In genomic region chr5:54707841-54708240, GRCh38 we compare ENCODE assay signal across 25 cellular contexts.
"Had no signal": no experiment of that assay in that cellular context is flagged by ENCODE, and none has a peak within 500 bp of the region (broad histone marks: within the 10 kb centered on the region; RNA-seq: fewer than 3 reads in every experiment).

No MANE protein-coding gene starts in this region.

- H3K36me3 Mint-ChIP-seq: natural killer cell treated with Interleukin-12 subunit alpha and Interleukin-12 subunit beta and Interleukin-15 and Interleukin-18, amount 100 ng/mL, for 72 hours; type B pancreatic cell had no signal

- H3K9me3 Mint-ChIP-seq: natural killer cell treated with Interleukin-12 subunit alpha and Interleukin-12 subunit beta and Interleukin-15 and Interleukin-18, amount 100 ng/mL, for 72 hours; stimulated activated naive CD8-positive, alpha-beta T cell treated with anti-CD3 and anti-CD28 coated beads, Interleukin-15, Interleukin-2, amounts not matched to agents 100 ng/mL and 50 ng/mL, for 24 hours had no signal

- H3K4me1 ChIP-seq: pancreas, prostate gland, uterus had no signal

- H3K4me3 Mint-ChIP-seq: naive thymus-derived CD4-positive, alpha-beta T cell; natural killer cell treated with Interleukin-12 subunit alpha and Interleukin-12 subunit beta and Interleukin-15 and Interleukin-18, amount 100 ng/mL, for 72 hours; stimulated activated naive CD8-positive, alpha-beta T cell treated with anti-CD3 and anti-CD28 coated beads, Interleukin-15, Interleukin-2, amounts not matched to agents 100 ng/mL and 50 ng/mL, for 24 hours; type B pancreatic cell had no signal

- ATAC-seq: mucosa of descending colon; naive thymus-derived CD4-positive, alpha-beta T cell; natural killer cell treated with Interleukin-12 subunit alpha and Interleukin-12 subunit beta and Interleukin-15 and Interleukin-18, amount 100 ng/mL, for 72 hours; pancreas; right cardiac atrium; sciatic nerve had no signal

- H3K27ac ChIP-seq: left ventricle myocardium inferior, pancreas, prostate gland, skin epidermis, tibial nerve, uterus had no signal

- H3K36me3 ChIP-seq: left ventricle myocardium inferior, pancreas, prostate gland, tibial nerve, uterus had no signal

- H3K27me3 Mint-ChIP-seq: natural killer cell treated with Interleukin-12 subunit alpha and Interleukin-12 subunit beta and Interleukin-15 and Interleukin-18, amount 100 ng/mL, for 72 hours; stimulated activated naive CD8-positive, alpha-beta T cell treated with anti-CD3 and anti-CD28 coated beads, Interleukin-15, Interleukin-2, amounts not matched to agents 100 ng/mL and 50 ng/mL, for 24 hours had no signal

- H3K27me3 ChIP-seq: pancreas, tibial nerve, uterus had no signal

- DNase-seq: islet precursor cell; left ventricle myocardium inferior; midbrain; mucosa of descending colon; naive thymus-derived CD4-positive, alpha-beta T cell; nucleus accumbens; pancreas; posterior cingulate gyrus; retina; right cardiac atrium; stimulated activated CD4-positive, alpha-beta T cell treated with anti-CD3 and anti-CD28 coated beads, Interleukin-12 subunit alpha, Interleukin-12 subunit beta, amount 100 ng/mL, for 4 hours; stimulated activated CD4-positive, alpha-beta T cell treated with anti-CD3 and anti-CD28 coated beads, Interleukin-15, amount 100 ng/mL, for 24 hours; stimulated activated CD4-positive, alpha-beta T cell treated with anti-CD3 and anti-CD28 coated beads, Interleukin-2, amount 100 ng/mL, for 24 hours; stimulated activated CD4-positive, alpha-beta T cell treated with anti-CD3 and anti-CD28 coated beads, Interleukin-4, amount 100 ng/mL, for 1 hour; stimulated activated naive CD4-positive, alpha-beta T cell; substantia nigra; uterus had no signal

- H3K27ac Mint-ChIP-seq: naive thymus-derived CD4-positive, alpha-beta T cell; natural killer cell treated with Interleukin-12 subunit alpha and Interleukin-12 subunit beta and Interleukin-15 and Interleukin-18, amount 100 ng/mL, for 72 hours; stimulated activated naive CD8-positive, alpha-beta T cell treated with anti-CD3 and anti-CD28 coated beads, Interleukin-15, Interleukin-2, amounts not matched to agents 100 ng/mL and 50 ng/mL, for 24 hours; type B pancreatic cell had no signal

- H3K4me3 ChIP-seq: left ventricle myocardium inferior, lung, mucosa of descending colon, pancreas, prostate gland, skin epidermis, tibial nerve, uterus had no signal

- H3K9me3 ChIP-seq: mucosa of descending colon, pancreas, prostate gland, tibial nerve, uterus had no signal
